1 cellular context compared by ENCODE assay signal in genomic region chr12:46402861-46403731, GRCh38.
TF ChIP-seq lines count a peak whose summit lies in the region.

No MANE protein-coding gene starts in this region.

TF ChIP-seq in IMR-90, 13 proteins besides CTCF, POLR2A, EP300 and RAD21:
- TF ChIP-seq MAFK (IDR thresholded peaks at IDR 0.05; ENCODE audit: low read depth, low read length) (peak; percentile 52), RCOR1 (IDR thresholded peaks at IDR 0.05; ENCODE audit: insufficient replicate concordance, low read length) (no peak), MAZ (IDR thresholded peaks at IDR 0.05; ENCODE audit: borderline replicate concordance, low read depth, low read length) (no peak), MXI1 (IDR thresholded peaks at IDR 0.05; ENCODE audit: borderline replicate concordance, low read depth, low read length) (0 out of 2 replicates have a peak, but pooled peaks have one; percentile 61), ELK1 (IDR thresholded peaks at IDR 0.05; ENCODE audit: borderline replicate concordance, low read depth, low read length) (no peak), CHD1 (IDR thresholded peaks at IDR 0.05; ENCODE audit: low read depth, low read length) (no peak), CEBPB (IDR thresholded peaks at IDR 0.05; ENCODE audit: low read depth, low read length) (no peak), FOS (IDR thresholded peaks at IDR 0.05; ENCODE audit: low read depth, low read length) (no peak), SMC3 (IDR thresholded peaks at IDR 0.05; ENCODE audit: low read depth, low read length) (no peak), BHLHE40 (IDR thresholded peaks at IDR 0.05; ENCODE audit: low read depth, low read length) (no peak), NFE2L2 (IDR thresholded peaks at IDR 0.05; ENCODE audit: low read depth, low read length) (no peak)
